Comparison of ENCODE assay signal across 9 cellular contexts in genomic region chr11:88357323-88358039, GRCh38. TPM values are rescaled to one million over a fixed set of nuclear protein-coding genes. Genes with fewer than 3 reads are reported as not detected.
DNase-seq lines count a peak whose midpoint lies in the region; ATAC-seq and TF ChIP-seq lines count a peak whose summit lies in the region.
"Had no signal": no experiment of that assay in that cellular context is flagged by ENCODE, and none has a peak within 500 bp of the region (broad histone marks: within the 10 kb centered on the region; RNA-seq: fewer than 3 reads in every experiment).

No MANE protein-coding gene starts in this region.

- H3K27me3 ChIP-seq in KMS-11 (ENCODE audit: insufficient read depth, low read depth) = no peaks in the 10 kb centered on the region

- H3K4me3 ChIP-seq in KMS-11 (IDR thresholded peaks at IDR 0.05; ENCODE audit: insufficient read depth, low read depth, low read length) = no peak overlapping the region

- H3K4me3 Mint-ChIP-seq in dendritic cell treated with granulocyte-macrophage colony-stimulating factor and Interleukin-4, amounts not matched to agents 40 ng/mL and 50 ng/mL, for 4 days = no peak overlapping the region
- no peak overlapping the region for H3K4me3 Mint-ChIP-seq in progenitor cell of endocrine pancreas (ENCODE audit: low read depth)
- H3K4me3 Mint-ChIP-seq: neural crest cell had no signal

- H3K27ac Mint-ChIP-seq in dendritic cell treated with granulocyte-macrophage colony-stimulating factor and Interleukin-4, amounts not matched to agents 40 ng/mL and 50 ng/mL, for 4 days = peak overlapping the region; percentile 67
- no peak overlapping the region for H3K27ac Mint-ChIP-seq in progenitor cell of endocrine pancreas

- no peak overlapping the region for H3K9ac ChIP-seq in KMS-11

- no peaks in the 10 kb centered on the region for H4K20me1 ChIP-seq in KMS-11 (ENCODE audit: insufficient read depth)

- H3K36me3 ChIP-seq in KMS-11 (ENCODE audit: insufficient read depth) = no peaks in the 10 kb centered on the region

- TF ChIP-seq CTCF in KMS-11 (conservative IDR thresholded peaks at IDR 0.05; ENCODE audit: low read depth, low read length) (no peak), progenitor cell of endocrine pancreas (IDR thresholded peaks at IDR 0.05; ENCODE audit: unreplicated experiment) (no peak)

- peak overlapping the region; percentile 57 for H3K4me2 ChIP-seq in KMS-11

- intact Hi-C loops in dendritic cell treated with granulocyte-macrophage colony-stimulating factor and Interleukin-4, amounts not matched to agents 40 ng/mL and 50 ng/mL, for 4 days (cut with micrococcal nuclease) = loop anchor here (5.0 kb wide), 1 partner anchor 45 kb away; no protein-coding TSS in a partner anchor

- H3K27me3 Mint-ChIP-seq in dendritic cell treated with granulocyte-macrophage colony-stimulating factor and Interleukin-4, amounts not matched to agents 40 ng/mL and 50 ng/mL, for 4 days = no peaks in the 10 kb centered on the region
- H3K27me3 Mint-ChIP-seq in progenitor cell of endocrine pancreas = peaks cover 3% of the 10 kb centered on the region

- H3K4me1 Mint-ChIP-seq in dendritic cell treated with granulocyte-macrophage colony-stimulating factor and Interleukin-4, amounts not matched to agents 40 ng/mL and 50 ng/mL, for 4 days (ENCODE audit: low read depth) = peaks cover 44% of the 10 kb centered on the region
- no peaks in the 10 kb centered on the region for H3K4me1 Mint-ChIP-seq in progenitor cell of endocrine pancreas (ENCODE audit: low read depth)

- peak; percentile 21 for DNase-seq in NCI-H2029 (lab: John Stamatoyannopoulos, UW)
- DNase-seq in NCI-H2029 treated with DMSO at 0.1 percent for 48 hours (lab: John Stamatoyannopoulos, UW) = no peak
- DNase-seq in progenitor cell of endocrine pancreas (ENCODE audit: low spot score, unreplicated experiment) = no peak
- no peak for DNase-seq in ureter (ENCODE audit: low spot score)
- DNase-seq in stimulated activated CD4-positive, alpha-beta T cell treated with anti-CD3 and anti-CD28 coated beads, Interleukin-4, amount 100 ng/mL, for 4 hours = no peak

- no peaks in the 10 kb centered on the region for H3K79me2 ChIP-seq in KMS-11 (ENCODE audit: insufficient read depth, low read depth)

- no peak overlapping the region for H2AFZ ChIP-seq in KMS-11 (ENCODE audit: low read depth)

- peak; percentile 72 for ATAC-seq in GM21717 (IDR thresholded peaks at IDR 0.05; ENCODE audit: unreplicated experiment)

- H3K36me3 Mint-ChIP-seq in dendritic cell treated with granulocyte-macrophage colony-stimulating factor and Interleukin-4, amounts not matched to agents 40 ng/mL and 50 ng/mL, for 4 days (ENCODE audit: low read depth) = no peaks in the 10 kb centered on the region
- H3K36me3 Mint-ChIP-seq in progenitor cell of endocrine pancreas (ENCODE audit: insufficient read depth) = no peaks in the 10 kb centered on the region

- peak overlapping the region; percentile 63; the same call in 1 of the 2 replicates for H3K27ac ChIP-seq in KMS-11

- H3K9me3 Mint-ChIP-seq in dendritic cell treated with granulocyte-macrophage colony-stimulating factor and Interleukin-4, amounts not matched to agents 40 ng/mL and 50 ng/mL, for 4 days = no peaks in the 10 kb centered on the region
- H3K9me3 Mint-ChIP-seq in progenitor cell of endocrine pancreas (ENCODE audit: low read depth) = no peaks in the 10 kb centered on the region
- H3K9me3 Mint-ChIP-seq: neural crest cell had no signal

- H3K4me1 ChIP-seq in KMS-11 (ENCODE audit: low read depth, poor library complexity, severe bottlenecking) = peaks cover 69% of the 10 kb centered on the region

RNA-seq across cellular contexts. Expression of gene CTSC, which starts 19.9 kb away (rescaled TPM):
- total RNA-seq in progenitor cell of endocrine pancreas (55.0 and 70.2 TPM in 2 replicates), ureter (122 TPM)
